21 cellular contexts compared by ENCODE assay signal in genomic region chr11:47489395-47489755, GRCh38. TPM values are rescaled to one million over a fixed set of nuclear protein-coding genes. Genes with fewer than 3 reads are reported as not detected.
A peak's percentile ranks its signal among the peaks of the same experiment; 100 is the strongest.
DNase-seq lines count a peak whose midpoint lies in the region; ATAC-seq, FAIRE-seq and TF ChIP-seq lines count a peak whose summit lies in the region.
"Had no signal": no experiment of that assay in that cellular context is flagged by ENCODE, and none has a peak within 500 bp of the region (broad histone marks: within the 10 kb centered on the region; RNA-seq: fewer than 3 reads in every experiment).

No MANE protein-coding gene starts in this region.

- H3K36me3 Mint-ChIP-seq in Caco-2 (ENCODE audit: insufficient read depth, unreplicated experiment) (peaks cover 86% of the 10 kb centered on the region), CD14-positive monocyte (peaks cover 54 to 64% of the 10 kb centered on the region in 2 donors)
- H3K36me3 Mint-ChIP-seq in activated naive CD8-positive, alpha-beta T cell treated with anti-CD3 and anti-CD28 coated beads, Interleukin-2, amount 50 U/mL, for 24 hours (ENCODE audit: low read depth), result peaks cover 37% of the 10 kb centered on the region

- H3K4me3 Mint-ChIP-seq in Caco-2 (ENCODE audit: unreplicated experiment), result no peak overlapping the region
- no peak overlapping the region for H3K4me3 Mint-ChIP-seq in activated naive CD8-positive, alpha-beta T cell treated with anti-CD3 and anti-CD28 coated beads, Interleukin-2, amount 50 U/mL, for 24 hours
- H3K4me3 Mint-ChIP-seq in CD14-positive monocyte, result no peak overlapping the region
- H3K4me3 Mint-ChIP-seq: activated T-helper 1 cell treated with anti-CD3 and anti-CD28 coated beads, Interleukin-12 subunit alpha, Interleukin-12 subunit beta, Interleukin-2, Interleukin-4 antibody, amounts not matched to agents 30 ng/mL and 10 ng/mL and 1 ng/mL, durations not matched to agents 14 hours and 24 hours and 36 hours had no signal

- no peaks in the 10 kb centered on the region for H3K27me3 Mint-ChIP-seq in Caco-2 (ENCODE audit: insufficient read depth, unreplicated experiment)
- no peaks in the 10 kb centered on the region for H3K27me3 Mint-ChIP-seq in activated naive CD8-positive, alpha-beta T cell treated with anti-CD3 and anti-CD28 coated beads, Interleukin-2, amount 50 U/mL, for 24 hours
- no peaks in the 10 kb centered on the region for H3K27me3 Mint-ChIP-seq in CD14-positive monocyte (ENCODE audit: low read depth in 3 of 3)

- H3K27ac ChIP-seq in 22Rv1, result peak overlapping the region; percentile 53
- H3K27ac ChIP-seq in HepG2 (ENCODE audit: extremely low read length, insufficient read depth, low read length), result no peak overlapping the region
- H3K27ac ChIP-seq: RWPE1, vagina had no signal

- POLR2A ChIA-PET in Caco-2 (lab: Charles Lee) (no interaction called here), HepG2 (lab: Yijun Ruan, JAX) (interaction anchor here (0.6 kb wide), 1 partner anchor 39 kb away, joined by 3 read pairs; no protein-coding TSS in a partner anchor)

- no peaks in the 10 kb centered on the region for H3K27me3 ChIP-seq in Caco-2 (replicated peaks; ENCODE audit: control insufficient read depth, insufficient read depth, low read length)
- no peaks in the 10 kb centered on the region for H3K27me3 ChIP-seq in HepG2 (ENCODE audit: control insufficient read depth in 1 of 2, insufficient read depth in 2 of 2, low read length in 2 of 2)
- H3K27me3 ChIP-seq: body of pancreas, dorsolateral prefrontal cortex, vagina had no signal

- no TSS peak for BruUV-seq in Caco-2 (replicated peaks; lab: Mats Ljungman, UMichigan)
- no TSS peak for BruUV-seq in HepG2 (replicated peaks; lab: Mats Ljungman, UMichigan)

- no peak overlapping the region for H3K9ac ChIP-seq in HepG2 (ENCODE audit: insufficient read depth, low read depth, low read length)

- TF ChIP-seq EP300 in HepG2 (IDR thresholded peaks at IDR 0.05; ENCODE audit: low read depth in 2 of 2, low read length in 2 of 2), result no peak
- no peak for TF ChIP-seq EP300 in HepG2 (CRISPR knock-in tag; IDR thresholded peaks at IDR 0.05; ENCODE audit: borderline replicate concordance)

- intact Hi-C loops in Caco-2 (cut with micrococcal nuclease; ENCODE audit: unreplicated experiment), result loop anchor here (10.0 kb wide), 1 partner anchor 65 kb away; the partner anchor contains the start of gene CELF1
- intact Hi-C loops in HepG2 (cut with micrococcal nuclease; ENCODE audit: unreplicated experiment), result loop anchor here (5.0 kb wide), 1 partner anchor 63 kb away; the partner anchor contains the start of gene CELF1
- intact Hi-C loops in CD14-positive monocyte (cut with micrococcal nuclease), result loop anchor here in 1 of 2 donors (5.0 kb wide), 1 partner anchor 78 kb away; the partner anchor contains the start of gene PTPMT1

- CTCF ChIA-PET in Caco-2 (lab: Charles Lee) (no interaction called here), HepG2 (lab: Yijun Ruan, JAX; ENCODE audit: low intra/inter-chr PET ratio, low total read pairs) (no interaction called here)

- H3K27ac Mint-ChIP-seq in Caco-2 (ENCODE audit: unreplicated experiment) (peak overlapping the region; percentile 26), CD14-positive monocyte (peak overlapping the region in 2 of 7 donors; percentile 58 to 63)
- H3K27ac Mint-ChIP-seq in activated naive CD8-positive, alpha-beta T cell treated with anti-CD3 and anti-CD28 coated beads, Interleukin-2, amount 50 U/mL, for 24 hours, result peak overlapping the region; percentile 29
- H3K27ac Mint-ChIP-seq: activated T-helper 1 cell treated with anti-CD3 and anti-CD28 coated beads, Interleukin-12 subunit alpha, Interleukin-12 subunit beta, Interleukin-2, Interleukin-4 antibody, amounts not matched to agents 30 ng/mL and 10 ng/mL and 1 ng/mL, durations not matched to agents 14 hours and 24 hours and 36 hours had no signal

- H3K4me1 ChIP-seq in Caco-2 (no peaks in the 10 kb centered on the region), HepG2 (ENCODE audit: insufficient read depth, low read length) (peaks cover 29% of the 10 kb centered on the region)

- H3K4me2 ChIP-seq in HepG2 (ENCODE audit: low read depth, low read length), result no peak overlapping the region

- no peak for DNase-seq in Caco-2
- DNase-seq in activated naive CD8-positive, alpha-beta T cell treated with anti-CD3 and anti-CD28 coated beads, Interleukin-2, amount 50 U/mL, for 24 hours, result no peak
- DNase-seq in HepG2 (ENCODE audit: low spot score), result no peak
- DNase-seq in RPMI8226, result no peak
- no peak for DNase-seq in activated effector memory CD4-positive, alpha-beta T cell treated with anti-CD3 and anti-CD28 coated beads, Interleukin-2, amount 50 U/mL, for 16 hours
- no peak for DNase-seq in GM12892 (ENCODE audit: insufficient read length)
- DNase-seq in CD14-positive monocyte (ENCODE audit: low spot score), result no peak
- DNase-seq: activated CD4-positive, alpha-beta T cell treated with anti-CD3 and anti-CD28 coated beads for 48 hours; DMS79; dorsolateral prefrontal cortex; NCI-H1092; NCI-H774; nucleus accumbens; stimulated activated naive CD4-positive, alpha-beta T cell had no signal

- no peaks in the 10 kb centered on the region for H3K9me3 Mint-ChIP-seq in Caco-2 (ENCODE audit: unreplicated experiment)
- H3K9me3 Mint-ChIP-seq in activated naive CD8-positive, alpha-beta T cell treated with anti-CD3 and anti-CD28 coated beads, Interleukin-2, amount 50 U/mL, for 24 hours, result no peaks in the 10 kb centered on the region
- no peaks in the 10 kb centered on the region for H3K9me3 Mint-ChIP-seq in CD14-positive monocyte
- H3K9me3 Mint-ChIP-seq: activated T-helper 1 cell treated with anti-CD3 and anti-CD28 coated beads, Interleukin-12 subunit alpha, Interleukin-12 subunit beta, Interleukin-2, Interleukin-4 antibody, amounts not matched to agents 30 ng/mL and 10 ng/mL and 1 ng/mL, durations not matched to agents 14 hours and 24 hours and 36 hours had no signal

- no peak overlapping the region for H2AFZ ChIP-seq in HepG2 (ENCODE audit: low read length)

- H4K20me1 ChIP-seq in HepG2 (ENCODE audit: insufficient read depth, low read length), result peaks cover 23% of the 10 kb centered on the region

- no peak for TF ChIP-seq POLR2A in HepG2 (IDR thresholded peaks at IDR 0.05; ENCODE audit: insufficient read depth in 1 of 2, low read depth in 2 of 2, low read length in 2 of 2)
- no peak for TF ChIP-seq POLR2A in GM12892 (IDR thresholded peaks at IDR 0.05; ENCODE audit: low read depth, low read length)

- 83% methylated on average over 2 of the region's 2 CpGs for whole genome bisulfite sequencing in HepG2 (ENCODE audit: low lambda C conversion rate)

- in situ Hi-C loops in HepG2 (cut with HindIII; ENCODE audit: extremely low pct_ligation_motif_present, low pct_unique_long_range_greater_than_20kb), result no loop called here

- H3K4me1 Mint-ChIP-seq in Caco-2 (ENCODE audit: low read depth, unreplicated experiment) (peaks cover 9% of the 10 kb centered on the region), CD14-positive monocyte (peaks cover 5% of the 10 kb centered on the region)
- H3K4me1 Mint-ChIP-seq in activated naive CD8-positive, alpha-beta T cell treated with anti-CD3 and anti-CD28 coated beads, Interleukin-2, amount 50 U/mL, for 24 hours, result peaks cover 14% of the 10 kb centered on the region

- H3K79me2 ChIP-seq in HepG2 (ENCODE audit: insufficient read depth, low read length), result peaks cover 26% of the 10 kb centered on the region

- TF ChIP-seq CTCF in 22Rv1 (IDR thresholded peaks at IDR 0.05) (no peak), Caco-2 (IDR thresholded peaks at IDR 0.05; ENCODE audit: insufficient read depth in 1 of 2, low read depth in 1 of 2, low read length in 1 of 2, severe bottlenecking in 1 of 2, unreplicated experiment in 1 of 2) (no peak), HepG2 (CRISPR knock-in tag; IDR thresholded peaks at IDR 0.05) (no peak), CD14-positive monocyte (IDR thresholded peaks at IDR 0.05) (no peak)

- no peak for TF ChIP-seq RAD21 in HepG2 (CRISPR knock-in tag; IDR thresholded peaks at IDR 0.05)

- H3K36me3 ChIP-seq in Caco-2 (ENCODE audit: control insufficient read depth, insufficient read depth, low read length) (peaks cover 7% of the 10 kb centered on the region), HepG2 (replicated peaks in 1 of 2; ENCODE audit: control insufficient read depth in 1 of 2, insufficient read depth in 2 of 2, low read length in 2 of 2) (peaks cover 8 to 36% of the 10 kb centered on the region in 2 experiments)

- FAIRE-seq in HepG2 (lab: Jason Lieb, UNC), result peak; percentile 59
- FAIRE-seq in GM12892 (lab: Jason Lieb, UNC), result no peak

- H3K4me3 ChIP-seq in Caco-2 (ENCODE audit: low read depth, low read length), result no peak overlapping the region
- H3K4me3 ChIP-seq in HepG2 (replicated peaks in 1 of 3; ENCODE audit: insufficient read depth in 1 of 3, low read depth in 2 of 3, low read length in 3 of 3), result no peak overlapping the region
- H3K4me3 ChIP-seq: body of pancreas, dorsolateral prefrontal cortex, skin epidermis, vagina had no signal

- ATAC-seq in activated naive CD8-positive, alpha-beta T cell treated with anti-CD3 and anti-CD28 coated beads, Interleukin-2, amount 50 U/mL, for 24 hours, result no peak
- no peak for ATAC-seq in HepG2
- ATAC-seq: body of pancreas had no signal

- H3K9me3 ChIP-seq in Caco-2 (no peaks in the 10 kb centered on the region), HepG2 (ENCODE audit: low read length) (no peaks in the 10 kb centered on the region)
- H3K9me3 ChIP-seq: body of pancreas, vagina had no signal

RNA-seq across cellular contexts. Expression of gene RAPSN, which starts 40.4 kb away (rescaled TPM):
- total RNA-seq in Caco-2 (2022) (0.93 and 2.0 TPM in 2 replicates), HepG2 (2016; rRNA removed; fragmentation: Illumina TruSeq; extraction: Trizol) (0.60 and 1.2 TPM in 2 replicates)
- 0.91 and 1.4 TPM in 2 replicates for total RNA-seq in HepG2 (2016; cell fraction: cytosol; rRNA removed; fragmentation: Illumina TruSeq; extraction: Trizol; ENCODE audit: low read depth)
- total RNA-seq in HepG2 (2016; cell fraction: insoluble cytoplasmic fraction; rRNA removed; fragmentation: Illumina TruSeq; extraction: Trizol), result 1.0 and 1.7 TPM in 2 replicates
- 1.2 and 1.4 TPM in 2 replicates for total RNA-seq in HepG2 (2016; cell fraction: membrane; rRNA removed; fragmentation: Illumina TruSeq; extraction: Trizol)
- 0.72 and 1.2 TPM in 2 replicates for total RNA-seq in HepG2 (2016; cell fraction: nucleus; rRNA removed; fragmentation: Illumina TruSeq; extraction: Trizol)
- polyA plus RNA-seq in HepG2 (2011; rRNA removed) (0.15 and 0.40 TPM in 2 replicates), CD14-positive monocyte (not detected)
- 0.13 and 0.14 TPM in 2 replicates for polyA plus RNA-seq in HepG2 (2011; cell fraction: cytosol; rRNA removed)
- polyA plus RNA-seq in HepG2 (2011; cell fraction: nucleus; rRNA removed), result 0.77 and 1.1 TPM in 2 replicates
- 0.79 and 0.80 TPM in 2 replicates for polyA plus RNA-seq in HepG2 (2012)
- polyA plus RNA-seq in HepG2 (2016; cell fraction: cytosol; fragmentation: Illumina TruSeq; extraction: Trizol; ENCODE audit: low read depth), result 0.51 and 1.2 TPM in 2 replicates
- polyA plus RNA-seq in HepG2 (2016; cell fraction: insoluble cytoplasmic fraction; fragmentation: Illumina TruSeq; extraction: Trizol; ENCODE audit: low read depth), result 0.83 and 0.93 TPM in 2 replicates
- 0.44 TPM in 1 of 2 replicates, not detected in the other for polyA plus RNA-seq in HepG2 (2016; cell fraction: membrane; fragmentation: Illumina TruSeq; extraction: Trizol; ENCODE audit: low read depth)
- 2.3 and 3.6 TPM in 2 replicates for polyA plus RNA-seq in HepG2 (2016; cell fraction: nucleus; fragmentation: Illumina TruSeq; extraction: Trizol; ENCODE audit: insufficient read depth, low read depth)
- 0.16 and 0.64 TPM in 2 replicates for polyA minus RNA-seq in HepG2 (2011; rRNA and poly(A)+ RNA removed; ENCODE audit: low replicate concordance)
- not detected in 2 replicates for polyA minus RNA-seq in HepG2 (2011; cell fraction: cytosol; rRNA and poly(A)+ RNA removed)
- polyA minus RNA-seq in HepG2 (2011; cell fraction: nucleus; rRNA and poly(A)+ RNA removed), result 0.75 and 1.2 TPM in 2 replicates
- 0.59 TPM for polyA plus RNA-seq in GM12892 (2012; ENCODE audit: missing spikeins)
- total RNA-seq: body of pancreas, H4, vagina had no signal
